ENCODE assay signal across 11 cellular contexts in the genomic region with DNA sequence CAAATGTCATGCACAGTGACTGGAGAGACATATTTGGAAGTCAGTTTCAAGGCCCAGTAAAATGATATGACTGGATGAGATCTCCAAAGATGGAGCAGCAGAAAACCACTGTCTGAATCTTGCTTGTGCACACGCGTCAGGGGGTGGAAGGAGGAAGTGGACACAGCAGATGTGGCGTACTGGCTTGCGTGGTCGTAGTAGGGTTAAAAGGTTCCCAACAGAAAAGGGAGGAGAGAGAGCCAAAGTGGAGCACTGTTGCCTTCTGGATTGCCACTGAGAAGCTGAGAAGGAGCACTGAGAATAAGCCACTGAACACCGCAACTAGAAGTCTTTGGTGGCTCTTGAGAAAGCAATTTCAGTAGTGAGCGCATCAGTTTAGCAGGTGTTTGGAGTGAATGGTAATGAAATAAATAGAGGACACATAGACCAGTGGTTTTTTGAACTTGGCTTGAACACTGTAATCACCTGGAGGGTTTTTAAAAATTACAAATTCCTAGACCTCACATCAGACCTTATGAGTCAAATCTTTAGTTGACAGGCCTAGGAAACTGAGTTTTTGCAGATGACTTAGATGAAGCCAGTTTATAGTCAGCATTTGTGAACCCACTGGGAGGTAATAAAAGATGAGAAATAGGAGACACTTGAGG.
DNase-seq lines count a peak whose midpoint lies in the region; ATAC-seq, FAIRE-seq and TF ChIP-seq lines count a peak whose summit lies in the region.
"Had no signal": no experiment of that assay in that cellular context is flagged by ENCODE, and none has a peak within 500 bp of the region (broad histone marks: within the 10 kb centered on the region; RNA-seq: fewer than 3 reads in every experiment).

No MANE protein-coding gene starts in this region.

- ATAC-seq in HG02840 (IDR thresholded peaks at IDR 0.05; ENCODE audit: low FRiP score, unreplicated experiment): peak; percentile 22
- no peak for ATAC-seq in naive thymus-derived CD4-positive, alpha-beta T cell

- H3K4me3 ChIP-seq in SU-DHL-6 (ENCODE audit: insufficient read depth, low read length, poor library complexity, severe bottlenecking): no peak overlapping the region
- no peak overlapping the region for H3K4me3 ChIP-seq in naive thymus-derived CD4-positive, alpha-beta T cell (ENCODE audit: low read length)
- H3K4me3 ChIP-seq: gastrocnemius medialis had no signal

- no peaks in the 10 kb centered on the region for H3K36me3 ChIP-seq in SU-DHL-6 (ENCODE audit: low read length)
- no peaks in the 10 kb centered on the region for H3K36me3 ChIP-seq in naive thymus-derived CD4-positive, alpha-beta T cell (ENCODE audit: control insufficient read depth in 2 of 3, insufficient read depth in 3 of 3, low read length in 3 of 3)
- H3K36me3 ChIP-seq: gastrocnemius medialis had no signal

- peaks cover 33 to 36% of the 10 kb centered on the region in 2 donors for H3K4me1 ChIP-seq in naive thymus-derived CD4-positive, alpha-beta T cell (ENCODE audit: control insufficient read depth in 2 of 2, insufficient read depth in 2 of 2, low read length in 2 of 2)
- H3K4me1 ChIP-seq: gastrocnemius medialis had no signal

- no peaks in the 10 kb centered on the region for H3K27me3 ChIP-seq in SU-DHL-6 (ENCODE audit: low read length)
- H3K27me3 ChIP-seq in naive thymus-derived CD4-positive, alpha-beta T cell (ENCODE audit: control insufficient read depth in 2 of 2, insufficient read depth in 2 of 2, low read length in 2 of 2): no peaks in the 10 kb centered on the region
- H3K27me3 ChIP-seq: gastrocnemius medialis had no signal

- H4K20me1 ChIP-seq in SU-DHL-6 (ENCODE audit: low read depth, low read length): no peaks in the 10 kb centered on the region

- H3K9ac ChIP-seq in SU-DHL-6 (ENCODE audit: low read length): 0 out of 2 replicates have a peak overlapping the region, but pooled peaks have one; percentile 28

- DNase-seq in GM12892 (ENCODE audit: insufficient read length) (no peak), NCI-H226 (no peak), NK-92 (lab: John Stamatoyannopoulos, UW; ENCODE audit: unreplicated experiment) (no peak), NCI-H1417 treated with DMSO at 0.1 percent for 48 hours (lab: John Stamatoyannopoulos, UW) (no peak)
- no peak for DNase-seq in naive thymus-derived CD4-positive, alpha-beta T cell
- DNase-seq: activated T-cell treated with anti-CD3 and anti-CD28 coated beads, Interleukin-2, amount 50 U/mL, for 48 hours; gastrocnemius medialis; NCI-H526 had no signal

- H3K4me2 ChIP-seq in SU-DHL-6 (ENCODE audit: low read depth, low read length, poor library complexity, severe bottlenecking): peak overlapping the region; percentile 36

- POLR2A ChIA-PET in naive thymus-derived CD4-positive, alpha-beta T cell (lab: Charles Lee): interaction anchor here (0.7 to 2.9 kb wide), 9 partner anchors 11 to 228 kb away, joined by 3 to 37 read pairs (median 3); a partner anchor contains a TSS

- no peak for TF ChIP-seq POLR2A in GM12892 (IDR thresholded peaks at IDR 0.05; ENCODE audit: low read depth, low read length)

- H3K27ac Mint-ChIP-seq in naive thymus-derived CD4-positive, alpha-beta T cell: peak overlapping the region; percentile 76 to 94 (median 90)

- no peaks in the 10 kb centered on the region for H3K9me2 ChIP-seq in SU-DHL-6 (replicated peaks; ENCODE audit: insufficient read depth, low read length)

- intact Hi-C loops in naive thymus-derived CD4-positive, alpha-beta T cell (cut with micrococcal nuclease): loop anchor here (1.0 to 5.0 kb wide), 12 partner anchors 24 to 462 kb away; a partner anchor contains a TSS

- peaks cover 0 to 18% (median 0%) of the 10 kb centered on the region in 5 donors for H3K36me3 Mint-ChIP-seq in naive thymus-derived CD4-positive, alpha-beta T cell

- no peak for TF ChIP-seq CTCF in SU-DHL-6 (IDR thresholded peaks at IDR 0.05; ENCODE audit: insufficient read depth, low read length, poor library complexity, severe bottlenecking)

- H3K27ac ChIP-seq in SU-DHL-6 (ENCODE audit: low read depth, low read length): no peak overlapping the region
- H3K27ac ChIP-seq in naive thymus-derived CD4-positive, alpha-beta T cell (ENCODE audit: low read depth, low read length): peak overlapping the region; percentile 53
- H3K27ac ChIP-seq: gastrocnemius medialis had no signal

- peak overlapping the region in 9 of 10 donors; percentile 5 to 72 (median 53) for H3K4me3 Mint-ChIP-seq in naive thymus-derived CD4-positive, alpha-beta T cell

- H2AFZ ChIP-seq in SU-DHL-6 (ENCODE audit: low read depth, low read length, severe bottlenecking): peak overlapping the region; percentile 88

- peak; percentile 62 for FAIRE-seq in GM12892 (lab: Jason Lieb, UNC)
- FAIRE-seq: colon had no signal

- H3K9me3 Mint-ChIP-seq in naive thymus-derived CD4-positive, alpha-beta T cell: peaks cover 0 to 11% (median 0%) of the 10 kb centered on the region in 11 donors

- H3K9me3 ChIP-seq in SU-DHL-6 (ENCODE audit: insufficient read depth, low read length): no peaks in the 10 kb centered on the region
- no peaks in the 10 kb centered on the region for H3K9me3 ChIP-seq in naive thymus-derived CD4-positive, alpha-beta T cell (ENCODE audit: control insufficient read depth in 2 of 3, low read length in 3 of 3)
- H3K9me3 ChIP-seq: gastrocnemius medialis had no signal

- H3F3A ChIP-seq in SU-DHL-6 (ENCODE audit: insufficient read depth): no peaks in the 10 kb centered on the region

- H3K79me2 ChIP-seq in SU-DHL-6 (ENCODE audit: insufficient read depth, low read length): no peaks in the 10 kb centered on the region

- H3K27me3 Mint-ChIP-seq in naive thymus-derived CD4-positive, alpha-beta T cell: peaks cover 0 to 51% (median 0%) of the 10 kb centered on the region in 5 donors

- CTCF ChIA-PET in naive thymus-derived CD4-positive, alpha-beta T cell (lab: Charles Lee): interaction anchor here (0.6 to 3.5 kb wide), 17 partner anchors 9 to 463 kb away, joined by 3 to 21 read pairs (median 3); no protein-coding TSS in a partner anchor

- H3K4me1 Mint-ChIP-seq in naive thymus-derived CD4-positive, alpha-beta T cell: peaks cover 35 to 64% (median 42%) of the 10 kb centered on the region in 7 donors
